ENCODE assay signal across 8 cellular contexts in genomic region chrX:1453951-1454785, GRCh38. TPM values are rescaled to one million over a fixed set of nuclear protein-coding genes. Genes with fewer than 3 reads are reported as not detected.
DNase-seq lines count a peak whose midpoint lies in the region; ATAC-seq and TF ChIP-seq lines count a peak whose summit lies in the region.

No MANE protein-coding gene starts in this region.

- peak overlapping the region; percentile 58 for H3K27ac Mint-ChIP-seq in activated CD8-positive, alpha-beta memory T cell treated with anti-CD3 and anti-CD28 coated beads, Interleukin-2, amount 10 ng/mL, durations not matched to agents 7 days and 5 days
- no peak overlapping the region for H3K27ac Mint-ChIP-seq in neural crest cell (ENCODE audit: unreplicated experiment)

- H3K36me3 ChIP-seq in BE2C (no peaks in the 10 kb centered on the region), esophagus squamous epithelium (no peaks in the 10 kb centered on the region), subcutaneous abdominal adipose tissue (ENCODE audit: control insufficient read depth in 5 of 5, insufficient read depth in 5 of 5, low read length in 5 of 5) (no peaks in the 10 kb centered on the region)

- CTCF ChIA-PET in activated CD8-positive, alpha-beta memory T cell treated with anti-CD3 and anti-CD28 coated beads, Interleukin-2, amount 10 ng/mL, durations not matched to agents 7 days and 5 days (lab: Charles Lee): no interaction called here

- H3K4me1 Mint-ChIP-seq in activated CD8-positive, alpha-beta memory T cell treated with anti-CD3 and anti-CD28 coated beads, Interleukin-2, amount 10 ng/mL, durations not matched to agents 7 days and 5 days: peaks cover 28% of the 10 kb centered on the region
- peaks cover 12% of the 10 kb centered on the region for H3K4me1 Mint-ChIP-seq in neural crest cell

- H3K27ac ChIP-seq in esophagus squamous epithelium (peak overlapping the region; percentile 51 to 96 (median 94)), subcutaneous abdominal adipose tissue (ENCODE audit: low read depth, low read length) (no peak overlapping the region), caudate nucleus (ENCODE audit: low read depth, low read length) (no peak overlapping the region)

- H3K27me3 ChIP-seq in BE2C (no peaks in the 10 kb centered on the region), esophagus squamous epithelium (no peaks in the 10 kb centered on the region), subcutaneous abdominal adipose tissue (ENCODE audit: control insufficient read depth in 5 of 5, insufficient read depth in 4 of 5, low read length in 5 of 5) (no peaks in the 10 kb centered on the region)

- ATAC-seq in GM21360 (IDR thresholded peaks at IDR 0.05; ENCODE audit: unreplicated experiment): peak; percentile 45
- peak; percentile 37 for ATAC-seq in activated CD8-positive, alpha-beta memory T cell treated with anti-CD3 and anti-CD28 coated beads, Interleukin-2, amount 10 ng/mL, durations not matched to agents 7 days and 5 days

- H3K36me3 Mint-ChIP-seq in activated CD8-positive, alpha-beta memory T cell treated with anti-CD3 and anti-CD28 coated beads, Interleukin-2, amount 10 ng/mL, durations not matched to agents 7 days and 5 days: peaks cover 10% of the 10 kb centered on the region
- H3K36me3 Mint-ChIP-seq in neural crest cell (ENCODE audit: low read depth): peaks cover 14% of the 10 kb centered on the region

- WGBS in esophagus squamous epithelium, 2 donors: 9 to 27% methylated on average over 3 to 7 of the region's 45 CpGs

- no peaks in the 10 kb centered on the region for H3K27me3 Mint-ChIP-seq in activated CD8-positive, alpha-beta memory T cell treated with anti-CD3 and anti-CD28 coated beads, Interleukin-2, amount 10 ng/mL, durations not matched to agents 7 days and 5 days
- H3K27me3 Mint-ChIP-seq in neural crest cell (ENCODE audit: low read depth): peaks cover 18% of the 10 kb centered on the region

- intact Hi-C loops in esophagus squamous epithelium (cut with DNase I): loop anchor here (10.0 kb wide), 1 partner anchor 141 kb away; the partner anchor contains the start of gene AKAP17A

- H3K4me3 ChIP-seq in BE2C (ENCODE audit: low read depth, low read length) (no peak overlapping the region), esophagus squamous epithelium (peak overlapping the region; percentile 40 to 94 (median 90)), subcutaneous abdominal adipose tissue (ENCODE audit: low read depth in 1 of 5, low read length in 5 of 5) (peak overlapping the region in 4 of 5 donors; percentile 11 to 60 (median 38))

- H3K4me3 Mint-ChIP-seq in activated CD8-positive, alpha-beta memory T cell treated with anti-CD3 and anti-CD28 coated beads, Interleukin-2, amount 10 ng/mL, durations not matched to agents 7 days and 5 days: peak overlapping the region; percentile 45
- peak overlapping the region; percentile 13 for H3K4me3 Mint-ChIP-seq in neural crest cell

- H3K9ac ChIP-seq in subcutaneous abdominal adipose tissue (ENCODE audit: low read length in 5 of 5): no peak overlapping the region

- H3K9me3 ChIP-seq in BE2C (no peaks in the 10 kb centered on the region), esophagus squamous epithelium (no peaks in the 10 kb centered on the region), subcutaneous abdominal adipose tissue (ENCODE audit: control insufficient read depth in 5 of 5, low read length in 5 of 5) (no peaks in the 10 kb centered on the region)

- H3K9me3 Mint-ChIP-seq in activated CD8-positive, alpha-beta memory T cell treated with anti-CD3 and anti-CD28 coated beads, Interleukin-2, amount 10 ng/mL, durations not matched to agents 7 days and 5 days (ENCODE audit: low read depth): peaks cover 3% of the 10 kb centered on the region
- peaks cover 13% of the 10 kb centered on the region for H3K9me3 Mint-ChIP-seq in neural crest cell

- no peak for TF ChIP-seq POLR2A in esophagus squamous epithelium (IDR thresholded peaks at IDR 0.05)

- peak; percentile 69 for TF ChIP-seq CTCF in BE2C (IDR thresholded peaks at IDR 0.05; ENCODE audit: low read depth, low read length)
- TF ChIP-seq CTCF in esophagus squamous epithelium (IDR thresholded peaks at IDR 0.05): peak; percentile 91 to 97 (median 94)
- peak; percentile 96 for TF ChIP-seq CTCF in neural crest cell (conservative IDR thresholded peaks at IDR 0.05)

- DNase-seq in BE2C (peak; percentile 74), HuH-7 (ENCODE audit: low spot score) (peak; percentile 65), esophagus squamous epithelium (lab: John Stamatoyannopoulos, UW) (no peak), neural crest cell (ENCODE audit: low read depth, low spot score) (peak; percentile 94), caudate nucleus (lab: John Stamatoyannopoulos, UW) (no peak)
- peak; percentile 92 for DNase-seq in activated CD8-positive, alpha-beta memory T cell treated with anti-CD3 and anti-CD28 coated beads, Interleukin-2, amount 10 ng/mL, durations not matched to agents 7 days and 5 days

- H3K4me1 ChIP-seq in BE2C (no peaks in the 10 kb centered on the region), esophagus squamous epithelium (peaks cover 11 to 33% (median 15%) of the 10 kb centered on the region in 3 donors), subcutaneous abdominal adipose tissue (ENCODE audit: control insufficient read depth in 5 of 5, insufficient read depth in 5 of 5, low read length in 5 of 5) (peaks cover 0 to 24% (median 19%) of the 10 kb centered on the region in 5 donors)

RNA-seq across cellular contexts. Expression of gene ASMTL, which starts 1.5 kb away (rescaled TPM):
- polyA plus RNA-seq in BE2C (2012; ENCODE audit: insufficient read depth, insufficient read length, low read depth): 22.0 TPM
- 10 to 100 TPM; 39.9 to 44.7 TPM for total RNA-seq in activated CD8-positive, alpha-beta memory T cell treated with anti-CD3 and anti-CD28 coated beads, Interleukin-2, amount 10 ng/mL, durations not matched to agents 7 days and 5 days
- total RNA-seq in esophagus squamous epithelium (10 to 100 TPM in 2 of 4 donors, 1 to 10 TPM in 2; 4.4 to 21.4 (median 11.1) TPM), neural crest cell (37.4 and 38.9 TPM in 2 replicates)

Comparison
In these comparisons a context has a peak if more than half of its experiments do, and no peak if none do; other contexts are left out.
1. DNase-seq: peak in BE2C (single experiment), HuH-7 (single experiment), activated CD8-positive, alpha-beta memory T cell treated with anti-CD3 and anti-CD28 coated beads, Interleukin-2, amount 10 ng/mL, durations not matched to agents 7 days and 5 days (single experiment) and neural crest cell (single experiment); none in esophagus squamous epithelium (single experiment) and caudate nucleus (0 of 61).
2. H3K27ac ChIP-seq: peak in esophagus squamous epithelium (4 of 4); none in subcutaneous abdominal adipose tissue (single experiment) and caudate nucleus (single experiment).
3. Peak in every context shown above with its lines, with median percentiles within 50 percentile points of each other: CTCF ChIP-seq.